Comparison of ENCODE assay signal across 40 cellular contexts in the genomic region with DNA sequence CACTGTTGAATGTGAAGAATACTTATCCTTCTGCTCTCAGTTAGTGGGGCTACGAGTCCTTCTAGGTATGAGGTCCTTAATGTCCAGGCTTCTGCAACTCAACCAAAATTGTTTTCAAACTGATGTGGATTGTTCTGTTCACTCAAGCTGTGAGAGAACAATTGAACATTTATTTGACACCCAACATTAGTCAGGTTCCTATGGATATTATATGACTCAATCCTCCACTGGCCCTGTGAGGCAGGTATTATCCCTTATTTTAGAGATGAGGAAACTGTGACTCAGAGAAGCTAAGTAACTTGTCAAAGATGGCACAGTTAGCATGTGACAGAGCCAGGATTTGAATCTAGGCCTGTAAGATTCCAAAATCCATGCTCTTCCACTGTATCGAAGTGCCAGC. TPM values are rescaled to one million over a fixed set of nuclear protein-coding genes. Genes with fewer than 3 reads are reported as not detected.
DNase-seq lines count a peak whose midpoint lies in the region; ATAC-seq, FAIRE-seq and TF ChIP-seq lines count a peak whose summit lies in the region.
"Had no signal": no experiment of that assay in that cellular context is flagged by ENCODE, and none has a peak within 500 bp of the region (broad histone marks: within the 10 kb centered on the region; RNA-seq: fewer than 3 reads in every experiment).

No MANE protein-coding gene starts in this region.

- dilution Hi-C loops in endothelial cell of umbilical vein (cut with MboI; ENCODE audit: extremely low pct_ligation_motif_present, low sequenced_read_pairs): no loop called here

- H3K27ac Mint-ChIP-seq in Caco-2 (ENCODE audit: unreplicated experiment) (no peak overlapping the region), neural progenitor cell (no peak overlapping the region)
- no peak overlapping the region for H3K27ac Mint-ChIP-seq in activated CD8-positive, alpha-beta T cell treated with anti-CD3 and anti-CD28 coated beads for 36 hours
- H3K27ac Mint-ChIP-seq: activated CD8-positive, alpha-beta T cell treated with anti-CD3 and anti-CD28 coated beads, Interleukin-2, amount 10 ng/mL, durations not matched to agents 7 days and 5 days; activated naive CD8-positive, alpha-beta T cell treated with anti-CD3 and anti-CD28 coated beads for 36 hours; CD8-positive, alpha-beta memory T cell; natural killer cell had no signal

- BruUV-seq in PC-3 (replicated peaks; lab: Mats Ljungman, UMichigan): no TSS peak
- no TSS peak for BruUV-seq in endothelial cell of umbilical vein (replicated peaks; lab: Mats Ljungman, UMichigan)
- BruUV-seq in Caco-2 (replicated peaks; lab: Mats Ljungman, UMichigan): no TSS peak

- no peak for FAIRE-seq in endothelial cell of umbilical vein (lab: Jason Lieb, UNC)
- FAIRE-seq: colon, frontal cortex, K562 had no signal

- no peaks in the 10 kb centered on the region for H3K36me3 ChIP-seq in PC-3 (ENCODE audit: low read depth, low read length)
- H3K36me3 ChIP-seq in endothelial cell of umbilical vein (ENCODE audit: control insufficient read depth in 2 of 2, extremely low read depth in 1 of 2, insufficient read depth in 2 of 2, low read length in 2 of 2): no peaks in the 10 kb centered on the region
- no peaks in the 10 kb centered on the region for H3K36me3 ChIP-seq in Caco-2 (ENCODE audit: control insufficient read depth, insufficient read depth, low read length)
- H3K36me3 ChIP-seq in neural progenitor cell: no peaks in the 10 kb centered on the region
- H3K36me3 ChIP-seq: BE2C, cardiac muscle cell, esophagus muscularis mucosa, prostate gland, sigmoid colon had no signal

- TF ChIP-seq POLR2A in endothelial cell of umbilical vein (IDR thresholded peaks at IDR 0.05; ENCODE audit: low read depth, low read length): no peak

- H3K27me3 ChIP-seq in PC-3 (ENCODE audit: low read length) (no peaks in the 10 kb centered on the region), endothelial cell of umbilical vein (ENCODE audit: control insufficient read depth in 2 of 2, insufficient read depth in 2 of 2, low read length in 2 of 2) (no peaks in the 10 kb centered on the region), Caco-2 (replicated peaks; ENCODE audit: control insufficient read depth, insufficient read depth, low read length) (no peaks in the 10 kb centered on the region), neural progenitor cell (no peaks in the 10 kb centered on the region)
- H3K27me3 ChIP-seq: BE2C, cardiac muscle cell, esophagus muscularis mucosa, sigmoid colon had no signal

- H3K27me3 Mint-ChIP-seq in Caco-2 (ENCODE audit: insufficient read depth, unreplicated experiment) (no peaks in the 10 kb centered on the region), neural progenitor cell (ENCODE audit: insufficient read depth, low read depth) (no peaks in the 10 kb centered on the region)
- no peaks in the 10 kb centered on the region for H3K27me3 Mint-ChIP-seq in activated CD8-positive, alpha-beta T cell treated with anti-CD3 and anti-CD28 coated beads for 36 hours
- H3K27me3 Mint-ChIP-seq: activated naive CD8-positive, alpha-beta T cell treated with anti-CD3 and anti-CD28 coated beads for 36 hours had no signal

- H3K4me1 ChIP-seq in PC-3 (ENCODE audit: insufficient read depth, low read length): peaks cover 14% of the 10 kb centered on the region
- H3K4me1 ChIP-seq in endothelial cell of umbilical vein (ENCODE audit: control insufficient read depth, extremely low read depth, insufficient read depth, low read length): no peaks in the 10 kb centered on the region
- H3K4me1 ChIP-seq in Caco-2: no peaks in the 10 kb centered on the region
- H3K4me1 ChIP-seq in neural progenitor cell: no peaks in the 10 kb centered on the region
- H3K4me1 ChIP-seq: BE2C, esophagus muscularis mucosa, prostate gland, sigmoid colon had no signal

- H3K9ac ChIP-seq in PC-3 (ENCODE audit: low read length) (no peak overlapping the region), endothelial cell of umbilical vein (replicated peaks; ENCODE audit: extremely low read depth, insufficient read depth, low read length) (no peak overlapping the region), neural progenitor cell (no peak overlapping the region)

- no peaks in the 10 kb centered on the region for H3F3A ChIP-seq in PC-3 (ENCODE audit: low read length, unreplicated experiment)
- H3F3A ChIP-seq in neural progenitor cell (ENCODE audit: low read depth): no peaks in the 10 kb centered on the region

- H3K9me1 ChIP-seq in endothelial cell of umbilical vein (replicated peaks; ENCODE audit: control insufficient read depth, extremely low read depth, insufficient read depth, low read length): no peaks in the 10 kb centered on the region

- no peak overlapping the region for H3K4me3 ChIP-seq in PC-3 (ENCODE audit: low read length)
- no peak overlapping the region for H3K4me3 ChIP-seq in endothelial cell of umbilical vein (replicated peaks in 1 of 3; ENCODE audit: insufficient read depth in 1 of 3, low read depth in 1 of 3, low read length in 3 of 3)
- no peak overlapping the region for H3K4me3 ChIP-seq in Caco-2 (ENCODE audit: low read depth, low read length)
- no peak overlapping the region for H3K4me3 ChIP-seq in neural progenitor cell
- H3K4me3 ChIP-seq: cardiac muscle cell, esophagus muscularis mucosa, GM12878, K562, mucosa of descending colon, prostate gland, sigmoid colon, SK-N-MC had no signal

- no peaks in the 10 kb centered on the region for H3K79me2 ChIP-seq in PC-3 (ENCODE audit: low read length)
- no peaks in the 10 kb centered on the region for H3K79me2 ChIP-seq in endothelial cell of umbilical vein (ENCODE audit: control insufficient read depth, insufficient read depth, low read length)
- H3K79me2 ChIP-seq in neural progenitor cell (ENCODE audit: low read depth): no peaks in the 10 kb centered on the region

- no peaks in the 10 kb centered on the region for H3K9me3 ChIP-seq in PC-3 (ENCODE audit: low read length)
- H3K9me3 ChIP-seq in endothelial cell of umbilical vein (replicated peaks; ENCODE audit: control insufficient read depth, insufficient read depth, low read length): no peaks in the 10 kb centered on the region
- no peaks in the 10 kb centered on the region for H3K9me3 ChIP-seq in Caco-2
- no peaks in the 10 kb centered on the region for H3K9me3 ChIP-seq in neural progenitor cell (ENCODE audit: low read depth)
- H3K9me3 ChIP-seq: BE2C, esophagus muscularis mucosa, mucosa of descending colon, prostate gland, sigmoid colon had no signal

- no peak overlapping the region for H2AFZ ChIP-seq in PC-3 (ENCODE audit: low read length)
- no peak overlapping the region for H2AFZ ChIP-seq in endothelial cell of umbilical vein (ENCODE audit: low read depth, low read length)
- no peak overlapping the region for H2AFZ ChIP-seq in neural progenitor cell (replicated peaks)

- H3K9me3 Mint-ChIP-seq in Caco-2 (ENCODE audit: unreplicated experiment): peaks cover 10% of the 10 kb centered on the region
- no peaks in the 10 kb centered on the region for H3K9me3 Mint-ChIP-seq in activated CD8-positive, alpha-beta T cell treated with anti-CD3 and anti-CD28 coated beads for 36 hours
- no peaks in the 10 kb centered on the region for H3K9me3 Mint-ChIP-seq in neural progenitor cell
- H3K9me3 Mint-ChIP-seq: activated naive CD8-positive, alpha-beta T cell treated with anti-CD3 and anti-CD28 coated beads for 36 hours; CD8-positive, alpha-beta memory T cell; natural killer cell had no signal

- intact Hi-C loops in PC-3 (cut with micrococcal nuclease) (loop anchor here (1.0 kb wide), 1 partner anchor 31 kb away; no protein-coding TSS in a partner anchor), endothelial cell of umbilical vein (cut with micrococcal nuclease) (no loop called here), Caco-2 (cut with micrococcal nuclease; ENCODE audit: unreplicated experiment) (no loop called here)
- intact Hi-C loops in activated CD8-positive, alpha-beta T cell treated with anti-CD3 and anti-CD28 coated beads for 36 hours (cut with micrococcal nuclease): no loop called here

- ATAC-seq in PC-3 (peak; percentile 94), GM19328 (IDR thresholded peaks at IDR 0.05; ENCODE audit: unreplicated experiment) (no peak)
- ATAC-seq in activated CD8-positive, alpha-beta T cell treated with anti-CD3 and anti-CD28 coated beads for 36 hours: no peak
- ATAC-seq: activated CD8-positive, alpha-beta T cell treated with anti-CD3 and anti-CD28 coated beads, Interleukin-2, amount 10 ng/mL, durations not matched to agents 7 days and 5 days; GM12878; K562; natural killer cell had no signal

- H4K20me1 ChIP-seq in PC-3 (ENCODE audit: low read length) (no peaks in the 10 kb centered on the region), endothelial cell of umbilical vein (replicated peaks; ENCODE audit: control insufficient read depth, extremely low read depth, insufficient read depth, low read length) (no peaks in the 10 kb centered on the region), neural progenitor cell (ENCODE audit: low read depth) (no peaks in the 10 kb centered on the region)

- H3K27ac ChIP-seq in PC-3 (ENCODE audit: low read length): peak overlapping the region; percentile 43
- H3K27ac ChIP-seq in endothelial cell of umbilical vein (ENCODE audit: insufficient read depth, low read depth, low read length): no peak overlapping the region
- no peak overlapping the region for H3K27ac ChIP-seq in neural progenitor cell
- H3K27ac ChIP-seq: cardiac muscle cell, esophagus muscularis mucosa, prostate gland, sigmoid colon, SK-N-MC had no signal

- DNase-seq in HCEC 1CT (peak; percentile 5), PC-3 (peak; percentile 83), endothelial cell of umbilical vein (ENCODE audit: low read depth, low spot score) (no peak), kidney glomerular epithelial cell (lab: John Stamatoyannopoulos, UW) (peak; percentile 21), Caco-2 (no peak), neural progenitor cell (ENCODE audit: low spot score) (no peak)
- no peak for DNase-seq in activated CD8-positive, alpha-beta T cell treated with anti-CD3 and anti-CD28 coated beads for 36 hours
- DNase-seq: ACHN; activated CD4-positive, CD25-positive, alpha-beta regulatory T cell treated with anti-CD3 and anti-CD28 coated beads, Interleukin-2, amount 50 U/mL, for 72 hours; activated CD8-positive, alpha-beta T cell treated with anti-CD3 and anti-CD28 coated beads, Interleukin-2, amount 10 ng/mL, durations not matched to agents 7 days and 5 days; activated naive CD8-positive, alpha-beta T cell treated with anti-CD3 and anti-CD28 coated beads for 36 hours; anterior cingulate cortex; BE2C; CD8-positive, alpha-beta memory T cell; DMS 273 treated with DMSO at 0.1 percent for 48 hours; effector CD8-positive, alpha-beta T cell; EL; left colon; MM.1S; mucosa of descending colon; natural killer cell; NCI-H1930; NCI-H2171 treated with DMSO at 0.1 percent for 48 hours; NCI-H510A; occipital lobe; sigmoid colon; stimulated activated CD4-positive, alpha-beta T cell treated with anti-CD3 and anti-CD28 coated beads, Interleukin-4, amount 100 ng/mL, for 1 hour; T-helper 1 cell; trophoblast cell had no signal

- H3K4me2 ChIP-seq in PC-3 (ENCODE audit: low read length) (peak overlapping the region; percentile 9), endothelial cell of umbilical vein (ENCODE audit: insufficient read depth, low read length) (no peak overlapping the region), neural progenitor cell (no peak overlapping the region)

- CTCF ChIA-PET in PC-3 (lab: Charles Lee) (no interaction called here), endothelial cell of umbilical vein (lab: Charles Lee) (no interaction called here), Caco-2 (lab: Charles Lee) (no interaction called here)
- CTCF ChIA-PET in activated CD8-positive, alpha-beta T cell treated with anti-CD3 and anti-CD28 coated beads for 36 hours (lab: Charles Lee): no interaction called here

- H3K4me3 Mint-ChIP-seq in Caco-2 (ENCODE audit: unreplicated experiment) (no peak overlapping the region), neural progenitor cell (no peak overlapping the region)
- H3K4me3 Mint-ChIP-seq in activated CD8-positive, alpha-beta T cell treated with anti-CD3 and anti-CD28 coated beads for 36 hours: no peak overlapping the region
- H3K4me3 Mint-ChIP-seq: activated CD8-positive, alpha-beta T cell treated with anti-CD3 and anti-CD28 coated beads, Interleukin-2, amount 10 ng/mL, durations not matched to agents 7 days and 5 days; activated naive CD8-positive, alpha-beta T cell treated with anti-CD3 and anti-CD28 coated beads for 36 hours; CD8-positive, alpha-beta memory T cell; natural killer cell had no signal

- no peak for TF ChIP-seq CTCF in PC-3 (conservative IDR thresholded peaks at IDR 0.05; ENCODE audit: low read depth, low read length)
- TF ChIP-seq CTCF in endothelial cell of umbilical vein (IDR thresholded peaks at IDR 0.05; ENCODE audit: extremely low read depth in 1 of 2, insufficient read depth in 1 of 2, low read depth in 1 of 2, low read length in 2 of 2): no peak
- no peak for TF ChIP-seq CTCF in Caco-2 (IDR thresholded peaks at IDR 0.05; ENCODE audit: insufficient read depth in 1 of 2, low read depth in 1 of 2, low read length in 1 of 2, severe bottlenecking in 1 of 2, unreplicated experiment in 1 of 2)
- TF ChIP-seq CTCF in activated CD8-positive, alpha-beta T cell treated with anti-CD3 and anti-CD28 coated beads for 36 hours (IDR thresholded peaks at IDR 0.05): no peak
- no peak for TF ChIP-seq CTCF in neural progenitor cell (IDR thresholded peaks at IDR 0.05)

- POLR2A ChIA-PET in PC-3 (lab: Charles Lee; ENCODE audit: unreplicated experiment) (no interaction called here), endothelial cell of umbilical vein (lab: Charles Lee) (no interaction called here), Caco-2 (lab: Charles Lee) (no interaction called here)
- POLR2A ChIA-PET in activated CD8-positive, alpha-beta T cell treated with anti-CD3 and anti-CD28 coated beads for 36 hours (lab: Charles Lee): no interaction called here

- H3K36me3 Mint-ChIP-seq in Caco-2 (ENCODE audit: insufficient read depth, unreplicated experiment): no peaks in the 10 kb centered on the region
- no peaks in the 10 kb centered on the region for H3K36me3 Mint-ChIP-seq in activated CD8-positive, alpha-beta T cell treated with anti-CD3 and anti-CD28 coated beads for 36 hours (ENCODE audit: low read depth)
- peaks cover 2% of the 10 kb centered on the region for H3K36me3 Mint-ChIP-seq in neural progenitor cell
- H3K36me3 Mint-ChIP-seq: natural killer cell had no signal

- no peaks in the 10 kb centered on the region for H3K9me2 ChIP-seq in PC-3 (replicated peaks; ENCODE audit: low read length)

- H3K4me1 Mint-ChIP-seq in Caco-2 (ENCODE audit: low read depth, unreplicated experiment) (no peaks in the 10 kb centered on the region), neural progenitor cell (no peaks in the 10 kb centered on the region)
- H3K4me1 Mint-ChIP-seq in activated CD8-positive, alpha-beta T cell treated with anti-CD3 and anti-CD28 coated beads for 36 hours (ENCODE audit: low read depth): no peaks in the 10 kb centered on the region
- H3K4me1 Mint-ChIP-seq: activated naive CD8-positive, alpha-beta T cell treated with anti-CD3 and anti-CD28 coated beads for 36 hours; CD8-positive, alpha-beta memory T cell; natural killer cell had no signal

RNA-seq across cellular contexts. Expression of gene LYG2, which starts 1.2 kb away (rescaled TPM):
- total RNA-seq in PC-3 (2014; rRNA removed): not detected in 2 replicates
- not detected in 2 replicates for total RNA-seq in endothelial cell of umbilical vein
- polyA plus RNA-seq in endothelial cell of umbilical vein: not detected in 2 replicates
- not detected in 2 replicates for polyA plus RNA-seq in endothelial cell of umbilical vein (2011; cell fraction: cytosol; rRNA removed)
- polyA plus RNA-seq in endothelial cell of umbilical vein (2011; cell fraction: nucleus; rRNA removed): not detected in 2 replicates
- not detected in 2 replicates for polyA plus RNA-seq in endothelial cell of umbilical vein (2012)
- not detected in 2 replicates for polyA minus RNA-seq in endothelial cell of umbilical vein
- polyA minus RNA-seq in endothelial cell of umbilical vein (2011; cell fraction: cytosol; rRNA and poly(A)+ RNA removed): not detected
- polyA minus RNA-seq in endothelial cell of umbilical vein (2011; cell fraction: nucleus; rRNA and poly(A)+ RNA removed): not detected in 2 replicates
- total RNA-seq in Caco-2 (2022): not detected in 2 replicates
- total RNA-seq in activated CD8-positive, alpha-beta T cell treated with anti-CD3 and anti-CD28 coated beads for 36 hours: not detected
- not detected in 2 replicates for total RNA-seq in neural progenitor cell (ENCODE audit: low replicate concordance)
- total RNA-seq: activated CD8-positive, alpha-beta T cell treated with anti-CD3 and anti-CD28 coated beads, Interleukin-2, amount 10 ng/mL, durations not matched to agents 7 days and 5 days; activated naive CD8-positive, alpha-beta T cell treated with anti-CD3 and anti-CD28 coated beads for 36 hours; cardiac muscle cell; CD8-positive, alpha-beta memory T cell; esophagus muscularis mucosa; frontal cortex; GM12878; HT-29; K562; left colon; lung microvascular endothelial cell; mucosa of descending colon; natural killer cell; occipital lobe; prostate gland; sigmoid colon had no signal
- polyA plus RNA-seq: cardiac muscle cell; CD8-positive, alpha-beta memory T cell; sigmoid colon had no signal

RNA-seq across cellular contexts. Expression of gene LYG1, which starts 44.3 kb away (rescaled TPM):
- 0.58 and 1.5 TPM in 2 replicates for total RNA-seq in PC-3 (2014; rRNA removed)
- total RNA-seq in endothelial cell of umbilical vein: 0.35 and 0.55 TPM in 2 replicates
- 1.7 and 1.8 TPM in 2 replicates for polyA plus RNA-seq in endothelial cell of umbilical vein
- polyA plus RNA-seq in endothelial cell of umbilical vein (2011; cell fraction: cytosol; rRNA removed): 0.85 and 0.96 TPM in 2 replicates
- polyA plus RNA-seq in endothelial cell of umbilical vein (2011; cell fraction: nucleus; rRNA removed): 10.9 and 13.3 TPM in 2 replicates
- 1.1 and 1.4 TPM in 2 replicates for polyA plus RNA-seq in endothelial cell of umbilical vein (2012)
- polyA minus RNA-seq in endothelial cell of umbilical vein: 1.00 and 1.2 TPM in 2 replicates
- polyA minus RNA-seq in endothelial cell of umbilical vein (2011; cell fraction: cytosol; rRNA and poly(A)+ RNA removed): not detected
- polyA minus RNA-seq in endothelial cell of umbilical vein (2011; cell fraction: nucleus; rRNA and poly(A)+ RNA removed): 0.91 and 1.1 TPM in 2 replicates
- 0.67 and 0.93 TPM in 2 replicates for total RNA-seq in Caco-2 (2022)
- under 1 TPM; 0.54 to 0.81 TPM for total RNA-seq in activated CD8-positive, alpha-beta T cell treated with anti-CD3 and anti-CD28 coated beads for 36 hours
- 0.53 and 2.1 TPM in 2 replicates for total RNA-seq in neural progenitor cell (ENCODE audit: low replicate concordance)
- polyA plus RNA-seq: CD8-positive, alpha-beta memory T cell had no signal

Comparison
In these comparisons a context has a peak if more than half of its experiments do, and no peak if none do; other contexts are left out.
1. DNase-seq: peak in HCEC 1CT (single experiment), PC-3 (single experiment) and kidney glomerular epithelial cell (single experiment); none in endothelial cell of umbilical vein (single experiment), Caco-2 (0 of 2), activated CD8-positive, alpha-beta T cell treated with anti-CD3 and anti-CD28 coated beads for 36 hours (single experiment) and neural progenitor cell (single experiment).